Comparison of ENCODE assay signal across 2 cellular contexts in genomic region chr11:61536676-61537270, GRCh38.
TF ChIP-seq lines count a peak whose summit lies in the region.

No MANE protein-coding gene starts in this region.

TF ChIP-seq in A549, 52 proteins besides CTCF, POLR2A, EP300 and RAD21 (continued from another document):
- TF ChIP-seq CHD4 (IDR thresholded peaks at IDR 0.05; ENCODE audit: borderline replicate concordance) (no peak), REST (IDR thresholded peaks at IDR 0.05) (no peak), ZSCAN20 (CRISPR knock-in tag; IDR thresholded peaks at IDR 0.05) (no peak), RFX5 (IDR thresholded peaks at IDR 0.05) (no peak), BHLHE40 (IDR thresholded peaks at IDR 0.05; ENCODE audit: low read depth, low read length) (no peak), CBX8 (IDR thresholded peaks at IDR 0.05) (no peak), MAZ (IDR thresholded peaks at IDR 0.05; ENCODE audit: borderline replicate concordance, low read depth, low read length) (no peak)
TF ChIP-seq in A549: peak in this region for 0.

TF ChIP-seq in SK-N-SH treated with all-trans-retinoic acid at 6 μM for 48 hours, 23 proteins besides CTCF, POLR2A, EP300 and RAD21 (continued from another document):
- TF ChIP-seq TSHZ2 (CRISPR knock-in tag; IDR thresholded peaks at IDR 0.05) (no peak), TCF4 (CRISPR knock-in tag; IDR thresholded peaks at IDR 0.05; ENCODE audit: borderline replicate concordance) (no peak; the same call in 1 of the 2 replicates), CREB5 (CRISPR knock-in tag; IDR thresholded peaks at IDR 0.05; ENCODE audit: low read depth) (no peak), ZNF8 (CRISPR knock-in tag; IDR thresholded peaks at IDR 0.05) (no peak), ISL1 (CRISPR knock-in tag; IDR thresholded peaks at IDR 0.05) (no peak), CSDC2 (CRISPR knock-in tag; IDR thresholded peaks at IDR 0.05) (no peak), CSRNP3 (CRISPR knock-in tag; IDR thresholded peaks at IDR 0.05) (no peak), ARNTL (CRISPR knock-in tag; IDR thresholded peaks at IDR 0.05; ENCODE audit: borderline replicate concordance, low read depth) (no peak), ESRRG (CRISPR knock-in tag; IDR thresholded peaks at IDR 0.05) (no peak), ZC3H10 (CRISPR knock-in tag; IDR thresholded peaks at IDR 0.05) (no peak), PPARA (CRISPR knock-in tag; IDR thresholded peaks at IDR 0.05; ENCODE audit: borderline replicate concordance) (no peak), ZNF565 (CRISPR knock-in tag; conservative IDR thresholded peaks at IDR 0.05; ENCODE audit: low read depth) (no peak)
